In the genomic region with DNA sequence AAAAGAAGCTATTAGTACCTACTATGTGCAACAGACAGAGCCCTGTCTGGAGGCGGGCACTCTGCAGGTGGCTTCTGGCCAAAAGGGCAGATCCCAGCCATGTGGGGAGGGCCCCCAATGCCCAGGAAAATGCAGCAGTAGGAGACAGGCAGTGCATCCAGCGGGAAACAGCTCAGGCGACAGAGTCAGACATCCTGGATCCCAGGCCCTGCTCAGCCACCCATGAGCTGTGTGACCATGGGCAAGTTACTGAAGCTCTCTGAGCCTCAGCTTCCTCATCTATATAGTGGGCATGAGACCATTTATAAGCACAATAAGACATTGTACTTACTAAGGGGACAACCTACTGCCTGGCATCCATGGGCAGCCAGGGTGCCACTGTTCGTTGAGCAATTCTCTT, we compare ENCODE assay signal across 28 cellular contexts.
"Had no signal": no experiment of that assay in that cellular context is flagged by ENCODE, and none has a peak within 500 bp of the region (broad histone marks: within the 10 kb centered on the region; RNA-seq: fewer than 3 reads in every experiment).

No MANE protein-coding gene starts in this region.

- H3K27ac Mint-ChIP-seq: activated B cell treated with CpG ODN at 0.5 μM for 24 hours; activated CD4-positive, alpha-beta memory T cell treated with anti-CD3 and anti-CD28 coated beads for 36 hours; activated naive CD8-positive, alpha-beta T cell treated with anti-CD3 and anti-CD28 coated beads for 36 hours; T-helper 1 cell treated with Interleukin-12 subunit alpha and Interleukin-12 subunit beta and Interleukin-4 antibody, amounts not matched to agents 30 μg/mL and 1 μg/mL, for 36 hours had no signal

- H3K4me1 ChIP-seq: SJCRH30 had no signal

- H3K4me1 Mint-ChIP-seq: activated B cell treated with CpG ODN at 0.5 μM for 24 hours had no signal

- H3K4me3 ChIP-seq: SJCRH30, SK-N-MC had no signal

- H3K9me3 Mint-ChIP-seq: activated B cell treated with CpG ODN at 0.5 μM for 24 hours; activated CD4-positive, alpha-beta memory T cell treated with anti-CD3 and anti-CD28 coated beads for 36 hours; activated naive CD8-positive, alpha-beta T cell treated with anti-CD3 and anti-CD28 coated beads for 36 hours; T-helper 1 cell treated with Interleukin-12 subunit alpha and Interleukin-12 subunit beta and Interleukin-4 antibody, amounts not matched to agents 30 μg/mL and 1 μg/mL, for 36 hours had no signal

- H3K27ac ChIP-seq: brain microvascular endothelial cell, SJCRH30, SK-N-MC, VCaP had no signal

- H3K9me3 ChIP-seq: SJCRH30 had no signal

- H3K4me3 Mint-ChIP-seq: activated B cell treated with CpG ODN at 0.5 μM for 24 hours; activated CD4-positive, alpha-beta memory T cell treated with anti-CD3 and anti-CD28 coated beads for 36 hours; activated naive CD8-positive, alpha-beta T cell treated with anti-CD3 and anti-CD28 coated beads for 36 hours; T-helper 1 cell treated with Interleukin-12 subunit alpha and Interleukin-12 subunit beta and Interleukin-4 antibody, amounts not matched to agents 30 μg/mL and 1 μg/mL, for 36 hours had no signal

- H3K36me3 ChIP-seq: brain microvascular endothelial cell, SJCRH30 had no signal

- DNase-seq: activated B cell treated with CpG ODN at 0.5 μM for 24 hours; activated CD4-positive, alpha-beta memory T cell treated with anti-CD3 and anti-CD28 coated beads for 36 hours; activated CD4-positive, alpha-beta T cell treated with anti-CD3 and anti-CD28 coated beads for 4 hours; activated CD4-positive, alpha-beta T cell treated with anti-CD3 and anti-CD28 coated beads, Interleukin-2, amount 50 U/mL, for 1 hour; activated CD4-positive, CD25-positive, alpha-beta regulatory T cell treated with anti-CD3 and anti-CD28 coated beads, Interleukin-2, amount 50 U/mL, for 72 hours; activated CD8-positive, alpha-beta memory T cell treated with anti-CD3 and anti-CD28 coated beads, Interleukin-2, amount 50 U/mL, for 4 hours; activated effector memory CD4-positive, alpha-beta T cell treated with anti-CD3 and anti-CD28 coated beads, Interleukin-2, amount 50 U/mL, for 16 hours; activated naive CD4-positive, alpha-beta T cell; activated naive CD4-positive, alpha-beta T cell treated with anti-CD3 and anti-CD28 coated beads, Interleukin-2, amount 50 U/mL, for 16 hours; activated naive CD8-positive, alpha-beta T cell treated with anti-CD3 and anti-CD28 coated beads for 36 hours; activated T-cell treated with anti-CD3 and anti-CD28 coated beads for 4 hours; activated T-cell treated with anti-CD3 and anti-CD28 coated beads, Interleukin-2, amount 50 U/mL, for 48 hours; amniotic stem cell; aorta; brain microvascular endothelial cell; central memory CD4-positive, alpha-beta T cell; NCI-H1105; NCI-H1417 treated with DMSO at 0.1 percent for 48 hours; NCI-H1930; NCI-H345; NCI-H510A; NCI-H526; NCI-H748 treated with DMSO at 0.1 percent for 48 hours; SHP77; SJCRH30 had no signal

- H3K27me3 Mint-ChIP-seq: activated B cell treated with CpG ODN at 0.5 μM for 24 hours; activated CD4-positive, alpha-beta memory T cell treated with anti-CD3 and anti-CD28 coated beads for 36 hours; activated naive CD8-positive, alpha-beta T cell treated with anti-CD3 and anti-CD28 coated beads for 36 hours had no signal

- H3K27me3 ChIP-seq: brain microvascular endothelial cell had no signal
